1 cellular context compared by ENCODE assay signal in the genomic region with DNA sequence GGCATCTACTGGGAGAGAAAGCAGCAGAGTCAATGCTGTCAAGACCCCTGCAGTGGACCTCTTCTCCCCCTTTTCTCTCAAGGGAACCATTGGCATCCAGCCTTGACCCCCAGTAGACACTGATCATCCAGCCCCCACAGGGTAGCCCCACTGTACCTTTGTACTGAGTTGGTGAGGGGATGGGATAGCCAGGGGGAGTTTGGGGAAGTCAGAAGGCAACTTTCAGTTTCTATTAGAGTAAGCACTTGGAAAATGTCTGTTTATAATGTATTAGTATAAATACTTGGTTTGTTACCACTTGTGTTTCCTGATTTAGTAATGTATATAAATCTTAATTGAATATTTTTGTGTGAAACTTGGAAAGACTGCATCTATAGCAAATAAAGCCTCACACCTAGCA.
TF ChIP-seq lines count a peak whose summit lies in the region.

No MANE protein-coding gene starts in this region.

TF ChIP-seq in H1, 55 proteins besides CTCF, POLR2A, EP300 and RAD21:
- no peak for TF ChIP-seq CREB1 (IDR thresholded peaks at IDR 0.05)
- TF ChIP-seq RBBP5 (IDR thresholded peaks at IDR 0.05; ENCODE audit: borderline replicate concordance, low read depth, low read length), result no peak
- TF ChIP-seq SP4 (IDR thresholded peaks at IDR 0.05; ENCODE audit: low read length), result no peak
- TF ChIP-seq, protein P1, sequence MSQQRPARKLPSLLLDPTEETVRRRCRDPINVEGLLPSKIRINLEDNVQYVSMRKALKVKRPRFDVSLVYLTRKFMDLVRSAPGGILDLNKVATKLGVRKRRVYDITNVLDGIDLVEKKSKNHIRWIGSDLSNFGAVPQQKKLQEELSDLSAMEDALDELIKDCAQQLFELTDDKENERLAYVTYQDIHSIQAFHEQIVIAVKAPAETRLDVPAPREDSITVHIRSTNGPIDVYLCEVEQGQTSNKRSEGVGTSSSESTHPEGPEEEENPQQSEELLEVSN (IDR thresholded peaks at IDR 0.05), result no peak
- TF ChIP-seq SIX5 (IDR thresholded peaks at IDR 0.05; ENCODE audit: low read depth, low read length), result no peak
- no peak for TF ChIP-seq SP1 (IDR thresholded peaks at IDR 0.05; ENCODE audit: low read depth, low read length)
- TF ChIP-seq EZH2 (IDR thresholded peaks at IDR 0.05; ENCODE audit: low read depth, low read length, severe bottlenecking), result no peak
- TF ChIP-seq MAFK (IDR thresholded peaks at IDR 0.05; ENCODE audit: low read depth, low read length), result no peak
- TF ChIP-seq ASH2L (IDR thresholded peaks at IDR 0.05; ENCODE audit: low read length), result no peak
- no peak for TF ChIP-seq RNF2 (IDR thresholded peaks at IDR 0.05; ENCODE audit: borderline replicate concordance, low read depth, low read length, missing control alignments, poor library complexity, severe bottlenecking)
- TF ChIP-seq SAP30 (IDR thresholded peaks at IDR 0.05; ENCODE audit: insufficient read depth, insufficient replicate concordance, low read length), result no peak
